8 cellular contexts compared by ENCODE assay signal in genomic region chr3:157618075-157618760, GRCh38.
DNase-seq lines count a peak whose midpoint lies in the region; ATAC-seq and TF ChIP-seq lines count a peak whose summit lies in the region.

No MANE protein-coding gene starts in this region.

- intact Hi-C loops in left ventricle myocardium inferior (cut with micrococcal nuclease) (loop anchor here (2.0 to 10.0 kb wide), 2 partner anchors 817 to 917 kb away; no protein-coding TSS in a partner anchor), sciatic nerve (cut with DNase I) (no loop called here)

- no peaks in the 10 kb centered on the region for H3K36me3 ChIP-seq in left ventricle myocardium inferior

- no peaks in the 10 kb centered on the region for H3K9me3 ChIP-seq in left ventricle myocardium inferior (replicated peaks)

- no peaks in the 10 kb centered on the region for H3K4me1 Mint-ChIP-seq in activated CD8-positive, alpha-beta T cell treated with anti-CD3 and anti-CD28 coated beads, Interleukin-2, amount 10 ng/mL, durations not matched to agents 7 days and 5 days (ENCODE audit: low read depth)

- ATAC-seq in HG03196 (IDR thresholded peaks at IDR 0.05; ENCODE audit: unreplicated experiment): peak; percentile 73
- peak; percentile 53 for ATAC-seq in activated CD8-positive, alpha-beta T cell treated with anti-CD3 and anti-CD28 coated beads, Interleukin-2, amount 10 ng/mL, durations not matched to agents 7 days and 5 days
- peak; percentile 68 for ATAC-seq in sciatic nerve

- H3K4me3 Mint-ChIP-seq in activated CD8-positive, alpha-beta T cell treated with anti-CD3 and anti-CD28 coated beads, Interleukin-2, amount 10 ng/mL, durations not matched to agents 7 days and 5 days: no peak overlapping the region

- no peaks in the 10 kb centered on the region for H3K4me1 ChIP-seq in left ventricle myocardium inferior

- H3K4me3 ChIP-seq in left ventricle myocardium inferior: no peak overlapping the region

- no peaks in the 10 kb centered on the region for H3K27me3 Mint-ChIP-seq in activated CD8-positive, alpha-beta T cell treated with anti-CD3 and anti-CD28 coated beads, Interleukin-2, amount 10 ng/mL, durations not matched to agents 7 days and 5 days (ENCODE audit: low read depth)

- H3K9me3 Mint-ChIP-seq in activated CD8-positive, alpha-beta T cell treated with anti-CD3 and anti-CD28 coated beads, Interleukin-2, amount 10 ng/mL, durations not matched to agents 7 days and 5 days (ENCODE audit: insufficient read depth): no peaks in the 10 kb centered on the region

- peak; percentile 75 for TF ChIP-seq CTCF in left ventricle myocardium inferior (IDR thresholded peaks at IDR 0.05; ENCODE audit: borderline replicate concordance)

- no peaks in the 10 kb centered on the region for H3K36me3 Mint-ChIP-seq in activated CD8-positive, alpha-beta T cell treated with anti-CD3 and anti-CD28 coated beads, Interleukin-2, amount 10 ng/mL, durations not matched to agents 7 days and 5 days (ENCODE audit: low read depth)

- peaks cover 14% of the 10 kb centered on the region for H3K27me3 ChIP-seq in left ventricle myocardium inferior (ENCODE audit: low read depth)

- H3K27ac Mint-ChIP-seq in activated CD8-positive, alpha-beta T cell treated with anti-CD3 and anti-CD28 coated beads, Interleukin-2, amount 10 ng/mL, durations not matched to agents 7 days and 5 days: no peak overlapping the region

- DNase-seq in DMS 273 (lab: John Stamatoyannopoulos, UW; ENCODE audit: unreplicated experiment) (peak; percentile 85), GM19240 (ENCODE audit: insufficient read length, low spot score) (peak; percentile 27), NCI-H2196 treated with DMSO at 0.1 percent for 48 hours (lab: John Stamatoyannopoulos, UW; ENCODE audit: unreplicated experiment) (peak; percentile 90), left ventricle myocardium inferior (no peak), sciatic nerve (ENCODE audit: low spot score) (no peak)
- DNase-seq in activated CD8-positive, alpha-beta T cell treated with anti-CD3 and anti-CD28 coated beads, Interleukin-2, amount 10 ng/mL, durations not matched to agents 7 days and 5 days: no peak
- DNase-seq in activated CD4-positive, alpha-beta T cell treated with anti-CD3 and anti-CD28 coated beads, Interleukin-2, amount 50 U/mL, for 48 hours: no peak

- CTCF ChIA-PET in activated CD8-positive, alpha-beta T cell treated with anti-CD3 and anti-CD28 coated beads, Interleukin-2, amount 10 ng/mL, durations not matched to agents 7 days and 5 days (lab: Charles Lee): interaction anchor here (4.0 kb wide), 1 partner anchor 12 kb away, joined by 20 read pairs; no protein-coding TSS in a partner anchor

- POLR2A ChIA-PET in activated CD8-positive, alpha-beta T cell treated with anti-CD3 and anti-CD28 coated beads, Interleukin-2, amount 10 ng/mL, durations not matched to agents 7 days and 5 days (lab: Charles Lee): interaction anchor here (0.7 kb wide), 1 partner anchor 905 kb away, joined by 3 read pairs; no protein-coding TSS in a partner anchor

- H3K27ac ChIP-seq in left ventricle myocardium inferior (replicated peaks): no peak overlapping the region

Comparison
In these comparisons a context has a peak if more than half of its experiments do, and no peak if none do; other contexts are left out.
1. DNase-seq: peak in DMS 273 (single experiment), GM19240 (single experiment) and NCI-H2196 treated with DMSO at 0.1 percent for 48 hours (single experiment); none in activated CD8-positive, alpha-beta T cell treated with anti-CD3 and anti-CD28 coated beads, Interleukin-2, amount 10 ng/mL, durations not matched to agents 7 days and 5 days (single experiment), left ventricle myocardium inferior (single experiment), sciatic nerve (single experiment) and activated CD4-positive, alpha-beta T cell treated with anti-CD3 and anti-CD28 coated beads, Interleukin-2, amount 50 U/mL, for 48 hours (0 of 2).
2. Peak in every context shown above with its lines, with median percentiles within 50 percentile points of each other: ATAC-seq.